ENCODE assay signal across 2 cellular contexts in the genomic region with DNA sequence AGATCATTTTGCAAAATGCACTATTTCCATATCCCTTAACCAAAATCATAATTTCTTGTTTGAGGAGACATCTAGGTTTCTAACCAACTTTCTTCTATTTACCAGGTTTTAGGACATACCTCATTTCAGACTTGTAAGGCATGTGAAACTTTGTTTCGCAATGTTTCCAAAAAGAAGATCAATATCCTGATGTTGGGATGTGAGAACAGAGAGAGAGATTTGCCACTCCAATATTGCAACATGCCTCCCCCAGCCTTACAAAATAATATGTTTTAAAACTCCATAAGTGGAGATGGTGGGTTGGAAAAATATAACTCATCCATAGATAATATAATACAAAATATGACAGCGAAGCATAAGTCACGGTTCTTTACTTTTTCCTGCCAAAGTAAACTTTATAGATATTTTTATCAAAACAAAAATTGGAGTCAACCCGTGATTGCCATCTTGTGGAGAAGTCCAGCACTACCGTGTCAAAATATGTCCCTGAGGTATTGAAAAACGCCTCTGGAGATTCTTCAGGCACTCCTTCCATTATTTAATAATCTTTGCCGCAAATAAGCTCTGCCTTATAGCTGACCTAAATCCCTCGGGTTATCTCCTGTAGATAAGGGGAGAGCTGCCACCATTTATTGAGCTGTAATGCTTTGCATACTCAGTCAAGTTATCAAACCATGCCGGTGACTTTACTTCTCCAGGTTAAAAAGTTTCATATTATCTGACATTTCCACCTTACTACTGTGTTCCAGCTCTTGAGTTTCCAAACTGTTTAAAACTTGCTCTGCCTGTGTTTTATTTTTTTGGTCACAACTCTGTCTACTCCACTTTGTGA.
TF ChIP-seq lines count a peak whose summit lies in the region.

No MANE protein-coding gene starts in this region.

TF ChIP-seq in A549, 52 proteins besides CTCF, POLR2A, EP300 and RAD21:
- TF ChIP-seq, protein P1, sequence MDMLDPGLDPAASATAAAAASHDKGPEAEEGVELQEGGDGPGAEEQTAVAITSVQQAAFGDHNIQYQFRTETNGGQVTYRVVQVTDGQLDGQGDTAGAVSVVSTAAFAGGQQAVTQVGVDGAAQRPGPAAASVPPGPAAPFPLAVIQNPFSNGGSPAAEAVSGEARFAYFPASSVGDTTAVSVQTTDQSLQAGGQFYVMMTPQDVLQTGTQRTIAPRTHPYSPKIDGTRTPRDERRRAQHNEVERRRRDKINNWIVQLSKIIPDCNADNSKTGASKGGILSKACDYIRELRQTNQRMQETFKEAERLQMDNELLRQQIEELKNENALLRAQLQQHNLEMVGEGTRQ (IDR thresholded peaks at IDR 0.05) = no peak
- TF ChIP-seq RARB (CRISPR knock-in tag; IDR thresholded peaks at IDR 0.05) = no peak
- TF ChIP-seq, protein P2, sequence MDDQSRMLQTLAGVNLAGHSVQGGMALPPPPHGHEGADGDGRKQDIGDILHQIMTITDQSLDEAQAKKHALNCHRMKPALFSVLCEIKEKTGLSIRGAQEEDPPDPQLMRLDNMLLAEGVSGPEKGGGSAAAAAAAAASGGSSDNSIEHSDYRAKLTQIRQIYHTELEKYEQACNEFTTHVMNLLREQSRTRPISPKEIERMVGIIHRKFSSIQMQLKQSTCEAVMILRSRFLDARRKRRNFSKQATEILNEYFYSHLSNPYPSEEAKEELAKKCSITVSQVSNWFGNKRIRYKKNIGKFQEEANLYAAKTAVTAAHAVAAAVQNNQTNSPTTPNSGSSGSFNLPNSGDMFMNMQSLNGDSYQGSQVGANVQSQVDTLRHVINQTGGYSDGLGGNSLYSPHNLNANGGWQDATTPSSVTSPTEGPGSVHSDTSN (IDR thresholded peaks at IDR 0.05) = no peak
- peak; percentile 37; the same call in 2 of the 3 replicates for TF ChIP-seq SMC3 (IDR thresholded peaks at IDR 0.05)
- TF ChIP-seq EHF (CRISPR knock-in tag; IDR thresholded peaks at IDR 0.05) = no peak
- no peak for TF ChIP-seq FOXS1 (CRISPR knock-in tag; IDR thresholded peaks at IDR 0.05)
- TF ChIP-seq NFE2L2 (conservative IDR thresholded peaks at IDR 0.05; ENCODE audit: low read length) = no peak
- 0 out of 4 replicates have a peak, but pooled peaks of 1 of the 2 experiments have one; percentile 7 for TF ChIP-seq CEBPB (IDR thresholded peaks at IDR 0.05)
- no peak for TF ChIP-seq ZC3H11A (IDR thresholded peaks at IDR 0.05)

TF ChIP-seq in GM12878, 131 proteins besides CTCF, POLR2A, EP300 and RAD21:
- no peak for TF ChIP-seq GATAD2B (conservative IDR thresholded peaks at IDR 0.05; ENCODE audit: low read depth)
- TF ChIP-seq TARDBP (IDR thresholded peaks at IDR 0.05; ENCODE audit: borderline replicate concordance) = no peak
- TF ChIP-seq, protein P3, sequence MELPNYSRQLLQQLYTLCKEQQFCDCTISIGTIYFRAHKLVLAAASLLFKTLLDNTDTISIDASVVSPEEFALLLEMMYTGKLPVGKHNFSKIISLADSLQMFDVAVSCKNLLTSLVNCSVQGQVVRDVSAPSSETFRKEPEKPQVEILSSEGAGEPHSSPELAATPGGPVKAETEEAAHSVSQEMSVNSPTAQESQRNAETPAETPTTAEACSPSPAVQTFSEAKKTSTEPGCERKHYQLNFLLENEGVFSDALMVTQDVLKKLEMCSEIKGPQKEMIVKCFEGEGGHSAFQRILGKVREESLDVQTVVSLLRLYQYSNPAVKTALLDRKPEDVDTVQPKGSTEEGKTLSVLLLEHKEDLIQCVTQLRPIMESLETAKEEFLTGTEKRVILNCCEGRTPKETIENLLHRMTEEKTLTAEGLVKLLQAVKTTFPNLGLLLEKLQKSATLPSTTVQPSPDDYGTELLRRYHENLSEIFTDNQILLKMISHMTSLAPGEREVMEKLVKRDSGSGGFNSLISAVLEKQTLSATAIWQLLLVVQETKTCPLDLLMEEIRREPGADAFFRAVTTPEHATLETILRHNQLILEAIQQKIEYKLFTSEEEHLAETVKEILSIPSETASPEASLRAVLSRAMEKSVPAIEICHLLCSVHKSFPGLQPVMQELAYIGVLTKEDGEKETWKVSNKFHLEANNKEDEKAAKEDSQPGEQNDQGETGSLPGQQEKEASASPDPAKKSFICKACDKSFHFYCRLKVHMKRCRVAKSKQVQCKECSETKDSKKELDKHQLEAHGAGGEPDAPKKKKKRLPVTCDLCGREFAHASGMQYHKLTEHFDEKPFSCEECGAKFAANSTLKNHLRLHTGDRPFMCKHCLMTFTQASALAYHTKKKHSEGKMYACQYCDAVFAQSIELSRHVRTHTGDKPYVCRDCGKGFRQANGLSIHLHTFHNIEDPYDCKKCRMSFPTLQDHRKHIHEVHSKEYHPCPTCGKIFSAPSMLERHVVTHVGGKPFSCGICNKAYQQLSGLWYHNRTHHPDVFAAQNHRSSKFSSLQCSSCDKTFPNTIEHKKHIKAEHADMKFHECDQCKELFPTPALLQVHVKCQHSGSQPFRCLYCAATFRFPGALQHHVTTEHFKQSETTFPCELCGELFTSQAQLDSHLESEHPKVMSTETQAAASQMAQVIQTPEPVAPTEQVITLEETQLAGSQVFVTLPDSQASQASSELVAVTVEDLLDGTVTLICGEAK (IDR thresholded peaks at IDR 0.05; ENCODE audit: borderline replicate concordance) = peak; percentile 43
- no peak for TF ChIP-seq TCF3 (IDR thresholded peaks at IDR 0.05; ENCODE audit: borderline replicate concordance, insufficient read depth, low read depth, low read length)
- no peak for TF ChIP-seq STAT1 (conservative IDR thresholded peaks at IDR 0.05)
- no peak for TF ChIP-seq POLR2AphosphoS2 (IDR thresholded peaks at IDR 0.05; ENCODE audit: low read depth, low read length)
- peak; percentile 35; the same call in 1 of the 2 replicates for TF ChIP-seq SMC3 (IDR thresholded peaks at IDR 0.05; ENCODE audit: borderline replicate concordance, low read length)
